8 cellular contexts compared by ENCODE assay signal in the genomic region with DNA sequence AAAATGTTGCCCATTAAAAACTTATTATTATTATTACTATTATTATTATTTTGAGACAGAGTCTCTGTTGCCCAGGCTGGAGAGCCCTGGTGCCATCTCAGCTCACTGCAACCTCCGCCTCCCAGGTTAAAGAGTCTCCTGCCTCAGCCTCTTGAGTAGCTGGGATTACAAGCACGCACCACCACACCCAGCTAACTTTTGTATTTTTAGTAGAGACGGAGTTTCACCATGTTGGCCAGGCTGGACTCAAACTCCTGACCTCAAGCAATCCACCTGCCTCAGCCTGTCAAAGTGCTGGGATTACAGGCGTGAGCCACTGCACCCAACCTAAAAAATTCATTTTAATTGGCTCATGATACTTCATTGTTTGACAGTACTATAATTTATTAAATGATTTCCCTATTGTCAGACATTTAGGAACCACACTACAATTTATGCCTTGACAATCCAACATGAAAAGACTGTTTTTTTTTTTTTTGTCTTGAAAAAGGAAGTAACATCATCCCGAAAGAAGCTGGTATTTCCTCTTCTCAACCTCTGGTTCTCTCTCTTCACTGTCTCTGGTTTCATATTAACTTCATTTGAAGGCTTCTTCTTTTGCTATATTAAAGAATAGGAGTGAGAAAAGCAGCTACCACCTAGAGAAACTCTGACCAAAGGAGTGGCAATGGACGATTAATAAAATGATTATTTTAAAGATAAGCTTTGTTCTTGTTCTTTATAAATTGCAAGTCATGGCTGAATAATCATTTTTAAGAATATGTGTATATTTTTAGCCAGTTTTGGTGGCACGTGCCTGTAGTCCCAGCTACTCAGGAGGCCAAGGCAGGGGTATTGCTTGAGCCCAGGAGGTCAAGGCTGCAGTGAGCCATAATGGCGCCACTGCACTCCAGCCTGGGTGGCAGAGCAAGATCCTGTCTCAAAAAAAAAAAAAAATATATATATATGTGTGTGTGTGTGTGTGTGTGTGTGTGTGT. TPM values are rescaled to one million over a fixed set of nuclear protein-coding genes. Genes with fewer than 3 reads are reported as not detected.
A peak's percentile ranks its signal among the peaks of the same experiment; 100 is the strongest.
DNase-seq lines count a peak whose midpoint lies in the region; ATAC-seq lines count a peak whose summit lies in the region.
"Not testable (repeated sequence)": the region's sequence is repeated elsewhere in the genome, so short reads cannot be mapped to it uniquely, and the experiment has no call there.

No MANE protein-coding gene starts in this region.

- peaks cover 13% of the 10 kb centered on the region for H3K27me3 Mint-ChIP-seq in activated CD4-positive, alpha-beta T cell treated with anti-CD3 and anti-CD28 coated beads, Interleukin-2, amount 10 ng/mL, durations not matched to agents 24 days and 14 days

- intact Hi-C loops in activated CD4-positive, alpha-beta T cell treated with anti-CD3 and anti-CD28 coated beads, Interleukin-2, amount 10 ng/mL, durations not matched to agents 24 days and 14 days (cut with micrococcal nuclease), result not testable (repeated sequence)

- not testable (repeated sequence) for H3K27ac Mint-ChIP-seq in activated CD4-positive, alpha-beta T cell treated with anti-CD3 and anti-CD28 coated beads, Interleukin-2, amount 10 ng/mL, durations not matched to agents 24 days and 14 days

- H3K4me3 Mint-ChIP-seq in activated CD4-positive, alpha-beta T cell treated with anti-CD3 and anti-CD28 coated beads, Interleukin-2, amount 10 ng/mL, durations not matched to agents 24 days and 14 days, result peak overlapping the region; percentile 9

- H3K4me1 Mint-ChIP-seq in activated CD4-positive, alpha-beta T cell treated with anti-CD3 and anti-CD28 coated beads, Interleukin-2, amount 10 ng/mL, durations not matched to agents 24 days and 14 days, result not testable (repeated sequence)

- H3K9me3 Mint-ChIP-seq in activated CD4-positive, alpha-beta T cell treated with anti-CD3 and anti-CD28 coated beads, Interleukin-2, amount 10 ng/mL, durations not matched to agents 24 days and 14 days, result not testable (repeated sequence)

- ATAC-seq in GM18511 (IDR thresholded peaks at IDR 0.05; ENCODE audit: unreplicated experiment) (peak; percentile 84), GM21619 (IDR thresholded peaks at IDR 0.05; ENCODE audit: unreplicated experiment) (peak; percentile 65), HG03432 (IDR thresholded peaks at IDR 0.05; ENCODE audit: unreplicated experiment) (peak; percentile 80)

- H3K36me3 Mint-ChIP-seq in activated CD4-positive, alpha-beta T cell treated with anti-CD3 and anti-CD28 coated beads, Interleukin-2, amount 10 ng/mL, durations not matched to agents 24 days and 14 days (ENCODE audit: low read depth), result not testable (repeated sequence)

- DNase-seq in AG20443 (ENCODE audit: low spot score) (peak; percentile 27), NOMO-1 treated with dmso at 0.1 percent for 144 hours (lab: John Stamatoyannopoulos, UW; ENCODE audit: unreplicated experiment) (peak; percentile 46), glomerular visceral epithelial cell (ENCODE audit: extremely low spot score) (peak; percentile 34), pulmonary artery endothelial cell (ENCODE audit: low read depth, low spot score) (peak; percentile 45)
- not testable (repeated sequence) for DNase-seq in activated CD4-positive, alpha-beta T cell treated with anti-CD3 and anti-CD28 coated beads, Interleukin-2, amount 10 ng/mL, durations not matched to agents 24 days and 14 days

RNA-seq across cellular contexts. Expression of a gene that starts 44.0 kb away (rescaled TPM):
- total RNA-seq in activated CD4-positive, alpha-beta T cell treated with anti-CD3 and anti-CD28 coated beads, Interleukin-2, amount 10 ng/mL, durations not matched to agents 24 days and 14 days, result 5.7 and 6.4 TPM in 2 replicates
- total RNA-seq in pulmonary artery endothelial cell, result 17.0 and 28.5 TPM in 2 replicates
